1 cellular context compared by ENCODE assay signal in the genomic region with DNA sequence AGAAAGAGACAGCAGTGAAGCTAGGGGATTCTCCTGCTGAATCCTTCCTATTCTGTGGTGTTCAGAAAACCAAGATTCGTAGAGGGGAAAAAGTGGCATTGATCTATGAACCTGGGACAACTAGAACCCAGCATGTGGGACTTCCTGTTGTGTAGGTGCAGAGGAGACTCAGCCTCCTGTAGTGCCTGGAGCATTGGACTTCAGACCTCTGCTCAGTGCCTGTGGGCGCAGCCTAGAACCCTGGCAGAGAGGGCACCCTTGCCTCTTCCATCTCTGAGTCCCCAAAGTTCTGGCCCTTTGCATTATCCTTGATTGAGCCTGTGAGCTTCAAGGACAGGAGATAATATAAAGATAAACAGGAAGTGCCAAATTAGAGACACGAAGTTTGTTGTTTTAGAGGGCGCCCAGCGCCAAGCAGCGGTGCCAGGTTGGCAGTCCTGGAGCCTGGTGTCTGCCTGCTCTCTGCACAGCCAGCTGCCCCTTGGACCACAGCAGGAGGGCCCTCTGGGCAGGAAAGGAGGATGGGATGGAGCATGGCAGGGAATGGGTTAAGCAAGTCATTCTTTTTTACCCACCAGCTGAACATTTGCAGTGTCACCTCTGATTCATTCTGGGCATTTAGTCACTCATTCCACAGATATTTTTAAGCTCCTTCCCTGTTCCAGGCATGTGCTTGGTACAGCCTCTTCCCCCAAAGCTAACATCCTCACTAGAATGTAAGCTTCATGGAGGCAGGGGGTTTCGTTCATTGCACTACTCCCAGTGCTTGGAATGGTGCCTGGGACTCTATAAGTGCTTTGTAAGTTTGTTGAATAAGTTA.
TF ChIP-seq lines count a peak whose summit lies in the region.

No MANE protein-coding gene starts in this region.

TF ChIP-seq in A549, 52 proteins besides CTCF, POLR2A, EP300 and RAD21 (continued from another document):
- TF ChIP-seq CBX2 (IDR thresholded peaks at IDR 0.05; ENCODE audit: borderline replicate concordance, low read depth) (no peak), MAZ (IDR thresholded peaks at IDR 0.05; ENCODE audit: borderline replicate concordance, low read depth, low read length) (no peak), ZC3H11A (IDR thresholded peaks at IDR 0.05) (no peak), HEYL (CRISPR knock-in tag; IDR thresholded peaks at IDR 0.05) (no peak), CHD2 (IDR thresholded peaks at IDR 0.05; ENCODE audit: low read length, partially characterized antibody) (no peak), SMC3 (IDR thresholded peaks at IDR 0.05) (no peak), RCOR1 (IDR thresholded peaks at IDR 0.05; ENCODE audit: low read depth, low read length) (no peak), ESRRA (IDR thresholded peaks at IDR 0.05; ENCODE audit: borderline replicate concordance, low read length) (no peak), HOXA7 (CRISPR knock-in tag; IDR thresholded peaks at IDR 0.05) (no peak), MYC (IDR thresholded peaks at IDR 0.05; ENCODE audit: borderline replicate concordance, low read length) (peak; percentile 66; the same call in 1 of the 2 replicates), CBX8 (IDR thresholded peaks at IDR 0.05) (no peak), RNF2 (IDR thresholded peaks at IDR 0.05; ENCODE audit: borderline replicate concordance, low read depth) (no peak), SREBF2 (IDR thresholded peaks at IDR 0.05) (no peak), NFE2L2 (conservative IDR thresholded peaks at IDR 0.05; ENCODE audit: low read length) (peak; percentile 92), TP53 (CRISPR knock-in tag; IDR thresholded peaks at IDR 0.05) (0 out of 2 replicates have a peak, but pooled peaks have one; percentile 33), FOSB (CRISPR knock-in tag; IDR thresholded peaks at IDR 0.05) (0 out of 2 replicates have a peak, but pooled peaks have one; percentile 27), RARB (CRISPR knock-in tag; IDR thresholded peaks at IDR 0.05) (no peak), NR3C1 (IDR thresholded peaks at IDR 0.05) (no peak), JUNB (IDR thresholded peaks at IDR 0.05) (peak; percentile 69; the same call in 1 of the 2 replicates), ZNF302 (CRISPR knock-in tag; IDR thresholded peaks at IDR 0.05) (no peak), KDM5A (IDR thresholded peaks at IDR 0.05) (no peak), HOXB13 (CRISPR knock-in tag; IDR thresholded peaks at IDR 0.05; ENCODE audit: low read depth) (peak; percentile 33; the same call in 1 of the 2 replicates), MAFK (IDR thresholded peaks at IDR 0.05; ENCODE audit: partially characterized antibody) (peak; percentile 91), NPAS2 (CRISPR knock-in tag; IDR thresholded peaks at IDR 0.05; ENCODE audit: borderline replicate concordance) (no peak), GATA3 (IDR thresholded peaks at IDR 0.05; ENCODE audit: borderline replicate concordance) (peak; percentile 65; the same call in 1 of the 2 replicates), TFCP2L1 (CRISPR knock-in tag; IDR thresholded peaks at IDR 0.05) (no peak), HDAC2 (IDR thresholded peaks at IDR 0.05) (no peak), BHLHE40 (IDR thresholded peaks at IDR 0.05; ENCODE audit: low read depth, low read length) (no peak), POLR2AphosphoS2 (conservative IDR thresholded peaks at IDR 0.05; ENCODE audit: low read length) (no peak), FOSL2 (IDR thresholded peaks at IDR 0.05) (peak; percentile 73), FOSL2 (CRISPR knock-in tag; IDR thresholded peaks at IDR 0.05) (peak; percentile 97), FOXS1 (CRISPR knock-in tag; IDR thresholded peaks at IDR 0.05) (no peak), HOXB5 (CRISPR knock-in tag; IDR thresholded peaks at IDR 0.05) (no peak; the same call in 1 of the 2 replicates)
- TF ChIP-seq, protein P1, sequence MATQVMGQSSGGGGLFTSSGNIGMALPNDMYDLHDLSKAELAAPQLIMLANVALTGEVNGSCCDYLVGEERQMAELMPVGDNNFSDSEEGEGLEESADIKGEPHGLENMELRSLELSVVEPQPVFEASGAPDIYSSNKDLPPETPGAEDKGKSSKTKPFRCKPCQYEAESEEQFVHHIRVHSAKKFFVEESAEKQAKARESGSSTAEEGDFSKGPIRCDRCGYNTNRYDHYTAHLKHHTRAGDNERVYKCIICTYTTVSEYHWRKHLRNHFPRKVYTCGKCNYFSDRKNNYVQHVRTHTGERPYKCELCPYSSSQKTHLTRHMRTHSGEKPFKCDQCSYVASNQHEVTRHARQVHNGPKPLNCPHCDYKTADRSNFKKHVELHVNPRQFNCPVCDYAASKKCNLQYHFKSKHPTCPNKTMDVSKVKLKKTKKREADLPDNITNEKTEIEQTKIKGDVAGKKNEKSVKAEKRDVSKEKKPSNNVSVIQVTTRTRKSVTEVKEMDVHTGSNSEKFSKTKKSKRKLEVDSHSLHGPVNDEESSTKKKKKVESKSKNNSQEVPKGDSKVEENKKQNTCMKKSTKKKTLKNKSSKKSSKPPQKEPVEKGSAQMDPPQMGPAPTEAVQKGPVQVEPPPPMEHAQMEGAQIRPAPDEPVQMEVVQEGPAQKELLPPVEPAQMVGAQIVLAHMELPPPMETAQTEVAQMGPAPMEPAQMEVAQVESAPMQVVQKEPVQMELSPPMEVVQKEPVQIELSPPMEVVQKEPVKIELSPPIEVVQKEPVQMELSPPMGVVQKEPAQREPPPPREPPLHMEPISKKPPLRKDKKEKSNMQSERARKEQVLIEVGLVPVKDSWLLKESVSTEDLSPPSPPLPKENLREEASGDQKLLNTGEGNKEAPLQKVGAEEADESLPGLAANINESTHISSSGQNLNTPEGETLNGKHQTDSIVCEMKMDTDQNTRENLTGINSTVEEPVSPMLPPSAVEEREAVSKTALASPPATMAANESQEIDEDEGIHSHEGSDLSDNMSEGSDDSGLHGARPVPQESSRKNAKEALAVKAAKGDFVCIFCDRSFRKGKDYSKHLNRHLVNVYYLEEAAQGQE (IDR thresholded peaks at IDR 0.05) = no peak
- TF ChIP-seq, protein P2, sequence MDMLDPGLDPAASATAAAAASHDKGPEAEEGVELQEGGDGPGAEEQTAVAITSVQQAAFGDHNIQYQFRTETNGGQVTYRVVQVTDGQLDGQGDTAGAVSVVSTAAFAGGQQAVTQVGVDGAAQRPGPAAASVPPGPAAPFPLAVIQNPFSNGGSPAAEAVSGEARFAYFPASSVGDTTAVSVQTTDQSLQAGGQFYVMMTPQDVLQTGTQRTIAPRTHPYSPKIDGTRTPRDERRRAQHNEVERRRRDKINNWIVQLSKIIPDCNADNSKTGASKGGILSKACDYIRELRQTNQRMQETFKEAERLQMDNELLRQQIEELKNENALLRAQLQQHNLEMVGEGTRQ (IDR thresholded peaks at IDR 0.05) = peak; percentile 45; the same call in 1 of the 2 replicates
- TF ChIP-seq, protein P3, sequence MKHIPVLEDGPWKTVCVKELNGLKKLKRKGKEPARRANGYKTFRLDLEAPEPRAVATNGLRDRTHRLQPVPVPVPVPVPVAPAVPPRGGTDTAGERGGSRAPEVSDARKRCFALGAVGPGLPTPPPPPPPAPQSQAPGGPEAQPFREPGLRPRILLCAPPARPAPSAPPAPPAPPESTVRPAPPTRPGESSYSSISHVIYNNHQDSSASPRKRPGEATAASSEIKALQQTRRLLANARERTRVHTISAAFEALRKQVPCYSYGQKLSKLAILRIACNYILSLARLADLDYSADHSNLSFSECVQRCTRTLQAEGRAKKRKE (CRISPR knock-in tag; IDR thresholded peaks at IDR 0.05; ENCODE audit: low read depth) = peak; percentile 72; the same call in 1 of the 2 replicates
- TF ChIP-seq, protein P4, sequence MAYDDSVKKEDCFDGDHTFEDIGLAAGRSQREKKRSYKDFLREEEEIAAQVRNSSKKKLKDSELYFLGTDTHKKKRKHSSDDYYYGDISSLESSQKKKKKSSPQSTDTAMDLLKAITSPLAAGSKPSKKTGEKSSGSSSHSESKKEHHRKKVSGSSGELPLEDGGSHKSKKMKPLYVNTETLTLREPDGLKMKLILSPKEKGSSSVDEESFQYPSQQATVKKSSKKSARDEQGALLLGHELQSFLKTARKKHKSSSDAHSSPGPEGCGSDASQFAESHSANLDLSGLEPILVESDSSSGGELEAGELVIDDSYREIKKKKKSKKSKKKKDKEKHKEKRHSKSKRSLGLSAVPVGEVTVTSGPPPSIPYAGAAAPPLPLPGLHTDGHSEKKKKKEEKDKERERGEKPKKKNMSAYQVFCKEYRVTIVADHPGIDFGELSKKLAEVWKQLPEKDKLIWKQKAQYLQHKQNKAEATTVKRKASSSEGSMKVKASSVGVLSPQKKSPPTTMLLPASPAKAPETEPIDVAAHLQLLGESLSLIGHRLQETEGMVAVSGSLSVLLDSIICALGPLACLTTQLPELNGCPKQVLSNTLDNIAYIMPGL (CRISPR knock-in tag; IDR thresholded peaks at IDR 0.05; ENCODE audit: borderline replicate concordance) = no peak
- TF ChIP-seq, protein P5, sequence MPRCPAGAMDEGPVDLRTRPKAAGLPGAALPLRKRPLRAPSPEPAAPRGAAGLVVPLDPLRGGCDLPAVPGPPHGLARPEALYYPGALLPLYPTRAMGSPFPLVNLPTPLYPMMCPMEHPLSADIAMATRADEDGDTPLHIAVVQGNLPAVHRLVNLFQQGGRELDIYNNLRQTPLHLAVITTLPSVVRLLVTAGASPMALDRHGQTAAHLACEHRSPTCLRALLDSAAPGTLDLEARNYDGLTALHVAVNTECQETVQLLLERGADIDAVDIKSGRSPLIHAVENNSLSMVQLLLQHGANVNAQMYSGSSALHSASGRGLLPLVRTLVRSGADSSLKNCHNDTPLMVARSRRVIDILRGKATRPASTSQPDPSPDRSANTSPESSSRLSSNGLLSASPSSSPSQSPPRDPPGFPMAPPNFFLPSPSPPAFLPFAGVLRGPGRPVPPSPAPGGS (IDR thresholded peaks at IDR 0.05) = no peak
- TF ChIP-seq, protein P6, sequence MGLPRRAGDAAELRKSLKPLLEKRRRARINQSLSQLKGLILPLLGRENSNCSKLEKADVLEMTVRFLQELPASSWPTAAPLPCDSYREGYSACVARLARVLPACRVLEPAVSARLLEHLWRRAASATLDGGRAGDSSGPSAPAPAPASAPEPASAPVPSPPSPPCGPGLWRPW (IDR thresholded peaks at IDR 0.05) = no peak
- TF ChIP-seq, protein P7, sequence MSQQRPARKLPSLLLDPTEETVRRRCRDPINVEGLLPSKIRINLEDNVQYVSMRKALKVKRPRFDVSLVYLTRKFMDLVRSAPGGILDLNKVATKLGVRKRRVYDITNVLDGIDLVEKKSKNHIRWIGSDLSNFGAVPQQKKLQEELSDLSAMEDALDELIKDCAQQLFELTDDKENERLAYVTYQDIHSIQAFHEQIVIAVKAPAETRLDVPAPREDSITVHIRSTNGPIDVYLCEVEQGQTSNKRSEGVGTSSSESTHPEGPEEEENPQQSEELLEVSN (IDR thresholded peaks at IDR 0.05; ENCODE audit: borderline replicate concordance, low read depth) = 0 out of 2 replicates have a peak, but pooled peaks have one; percentile 26
- TF ChIP-seq, protein P8, sequence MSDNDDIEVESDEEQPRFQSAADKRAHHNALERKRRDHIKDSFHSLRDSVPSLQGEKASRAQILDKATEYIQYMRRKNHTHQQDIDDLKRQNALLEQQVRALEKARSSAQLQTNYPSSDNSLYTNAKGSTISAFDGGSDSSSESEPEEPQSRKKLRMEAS (IDR thresholded peaks at IDR 0.05) = peak; percentile 93
